9 cellular contexts compared by ENCODE assay signal in the genomic region with DNA sequence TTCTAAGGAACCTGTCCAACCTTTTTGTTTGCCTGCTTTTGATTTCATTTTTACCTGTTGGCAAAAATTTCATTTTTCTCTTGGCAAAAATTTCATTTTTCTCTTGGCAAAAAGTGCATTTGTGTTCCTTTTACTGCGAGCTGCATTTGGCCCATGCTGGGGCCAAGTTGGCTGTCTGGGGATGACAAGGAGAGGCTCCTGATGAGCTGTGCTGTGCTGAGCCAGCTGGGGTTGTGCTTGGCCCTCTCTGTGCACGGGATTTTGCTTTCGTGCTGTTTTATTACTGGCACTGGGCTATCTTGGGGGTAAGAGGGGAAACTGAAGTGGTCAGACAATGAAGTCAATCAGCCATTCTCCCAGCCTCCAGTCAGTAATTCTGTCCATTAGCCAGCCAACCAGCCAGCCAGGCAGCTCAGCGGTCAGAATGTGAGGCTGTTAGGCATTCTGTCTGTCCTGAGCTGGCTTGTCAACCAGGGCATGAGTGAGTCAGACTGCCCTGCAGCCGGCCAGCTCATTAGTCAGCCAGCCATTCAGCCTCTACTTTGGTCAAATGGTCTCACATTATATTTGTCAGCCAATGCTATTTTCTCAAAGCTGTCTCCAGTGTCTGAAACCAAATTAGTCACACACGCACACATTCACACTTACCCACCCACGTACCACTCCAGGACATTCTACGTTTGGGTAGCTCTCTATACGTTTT. TPM values are rescaled to one million over a fixed set of nuclear protein-coding genes. Genes with fewer than 3 reads are reported as not detected.
DNase-seq lines count a peak whose midpoint lies in the region; ATAC-seq and TF ChIP-seq lines count a peak whose summit lies in the region.
"Had no signal": no experiment of that assay in that cellular context is flagged by ENCODE, and none has a peak within 500 bp of the region (broad histone marks: within the 10 kb centered on the region; RNA-seq: fewer than 3 reads in every experiment).

No MANE protein-coding gene starts in this region.

- no peak overlapping the region for H3K4me3 ChIP-seq in GM12865 (ENCODE audit: low read depth, low read length)

- no peak for TF ChIP-seq CTCF in GM12865 (IDR thresholded peaks at IDR 0.05; ENCODE audit: insufficient read depth, low read depth, low read length, missing control alignments)

- peak; percentile 77 for ATAC-seq in esophagus mucosa
- ATAC-seq: naive thymus-derived CD4-positive, alpha-beta T cell had no signal

- DNase-seq in GM12865 (ENCODE audit: low read depth) (peak; percentile 2), RKO (ENCODE audit: low spot score) (peak; percentile 93), renal cortical epithelial cell (ENCODE audit: low read depth) (peak; percentile 96), NCI-H1092 treated with DMSO at 0.1 percent for 48 hours (lab: John Stamatoyannopoulos, UW) (no peak)
- no peak for DNase-seq in activated effector memory CD4-positive, alpha-beta T cell treated with anti-CD3 and anti-CD28 coated beads, Interleukin-2, amount 50 U/mL, for 16 hours
- DNase-seq in activated CD4-positive, alpha-beta T cell treated with anti-CD3 and anti-CD28 coated beads for 48 hours: no peak
- DNase-seq: naive thymus-derived CD4-positive, alpha-beta T cell; NCI-H510A treated with DMSO at 0.1 percent for 48 hours had no signal

RNA-seq across cellular contexts. Expression of gene PRPS1, which starts 56.9 kb away (rescaled TPM):
- 14.6 TPM for total RNA-seq in esophagus mucosa
- 74.9 and 89.8 TPM in 2 replicates for total RNA-seq in renal cortical epithelial cell

Comparison
In these comparisons a context has a peak if more than half of its experiments do, and no peak if none do; other contexts are left out.
1. DNase-seq: peak in GM12865 (single experiment), RKO (single experiment) and renal cortical epithelial cell (single experiment); none in activated effector memory CD4-positive, alpha-beta T cell treated with anti-CD3 and anti-CD28 coated beads, Interleukin-2, amount 50 U/mL, for 16 hours (single experiment), activated CD4-positive, alpha-beta T cell treated with anti-CD3 and anti-CD28 coated beads for 48 hours (single experiment) and NCI-H1092 treated with DMSO at 0.1 percent for 48 hours (single experiment).